ENCODE assay signal across 1 cellular context in genomic region chr3:58519668-58520402, GRCh38.
A peak's percentile ranks its signal among the peaks of the same experiment; 100 is the strongest.
TF ChIP-seq lines count a peak whose summit lies in the region.

No MANE protein-coding gene starts in this region.

TF ChIP-seq in HepG2, 621 proteins besides CTCF, POLR2A, EP300 and RAD21 (continued from another document and continues in another):
- TF ChIP-seq, protein P1, sequence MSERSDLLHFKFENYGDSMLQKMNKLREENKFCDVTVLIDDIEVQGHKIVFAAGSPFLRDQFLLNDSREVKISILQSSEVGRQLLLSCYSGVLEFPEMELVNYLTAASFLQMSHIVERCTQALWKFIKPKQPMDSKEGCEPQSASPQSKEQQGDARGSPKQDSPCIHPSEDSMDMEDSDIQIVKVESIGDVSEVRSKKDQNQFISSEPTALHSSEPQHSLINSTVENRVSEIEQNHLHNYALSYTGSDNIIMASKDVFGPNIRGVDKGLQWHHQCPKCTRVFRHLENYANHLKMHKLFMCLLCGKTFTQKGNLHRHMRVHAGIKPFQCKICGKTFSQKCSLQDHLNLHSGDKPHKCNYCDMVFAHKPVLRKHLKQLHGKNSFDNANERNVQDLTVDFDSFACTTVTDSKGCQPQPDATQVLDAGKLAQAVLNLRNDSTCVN (CRISPR knock-in tag; IDR thresholded peaks at IDR 0.05; ENCODE audit: borderline replicate concordance), result no peak
- TF ChIP-seq, protein P2, sequence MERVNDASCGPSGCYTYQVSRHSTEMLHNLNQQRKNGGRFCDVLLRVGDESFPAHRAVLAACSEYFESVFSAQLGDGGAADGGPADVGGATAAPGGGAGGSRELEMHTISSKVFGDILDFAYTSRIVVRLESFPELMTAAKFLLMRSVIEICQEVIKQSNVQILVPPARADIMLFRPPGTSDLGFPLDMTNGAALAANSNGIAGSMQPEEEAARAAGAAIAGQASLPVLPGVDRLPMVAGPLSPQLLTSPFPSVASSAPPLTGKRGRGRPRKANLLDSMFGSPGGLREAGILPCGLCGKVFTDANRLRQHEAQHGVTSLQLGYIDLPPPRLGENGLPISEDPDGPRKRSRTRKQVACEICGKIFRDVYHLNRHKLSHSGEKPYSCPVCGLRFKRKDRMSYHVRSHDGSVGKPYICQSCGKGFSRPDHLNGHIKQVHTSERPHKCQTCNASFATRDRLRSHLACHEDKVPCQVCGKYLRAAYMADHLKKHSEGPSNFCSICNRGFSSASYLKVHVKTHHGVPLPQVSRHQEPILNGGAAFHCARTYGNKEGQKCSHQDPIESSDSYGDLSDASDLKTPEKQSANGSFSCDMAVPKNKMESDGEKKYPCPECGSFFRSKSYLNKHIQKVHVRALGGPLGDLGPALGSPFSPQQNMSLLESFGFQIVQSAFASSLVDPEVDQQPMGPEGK (CRISPR knock-in tag; IDR thresholded peaks at IDR 0.05), result no peak; the same call in 1 of the 2 replicates
- TF ChIP-seq SRSF9 (IDR thresholded peaks at IDR 0.05; ENCODE audit: borderline replicate concordance, insufficient read depth, low read depth, low read length, poor library complexity, severe bottlenecking) (no peak), ZBTB42 (CRISPR knock-in tag; IDR thresholded peaks at IDR 0.05) (no peak), HDAC6 (IDR thresholded peaks at IDR 0.05; ENCODE audit: low read depth, low read length) (no peak), HDAC2 (CRISPR knock-in tag; IDR thresholded peaks at IDR 0.05) (peak; percentile 86), ZNF550 (CRISPR knock-in tag; IDR thresholded peaks at IDR 0.05; ENCODE audit: borderline replicate concordance) (no peak), JUN (CRISPR knock-in tag; IDR thresholded peaks at IDR 0.05) (no peak), AGO2 (optimal IDR thresholded peaks at IDR 0.05; ENCODE audit: low read depth, low read length) (no peak), PITX1 (CRISPR knock-in tag; IDR thresholded peaks at IDR 0.05) (peak; percentile 77), ZNF674 (CRISPR knock-in tag; IDR thresholded peaks at IDR 0.05; ENCODE audit: low read depth) (no peak), ZNF329 (CRISPR knock-in tag; IDR thresholded peaks at IDR 0.05; ENCODE audit: low read depth) (no peak), TOPORS (CRISPR knock-in tag; IDR thresholded peaks at IDR 0.05) (no peak), SETDB1 (CRISPR knock-in tag; IDR thresholded peaks at IDR 0.05; ENCODE audit: borderline replicate concordance) (no peak), ZNF609 (CRISPR knock-in tag; IDR thresholded peaks at IDR 0.05; ENCODE audit: borderline replicate concordance) (no peak), FOSL1 (CRISPR knock-in tag; IDR thresholded peaks at IDR 0.05; ENCODE audit: borderline replicate concordance) (no peak), GTF3A (CRISPR knock-in tag; conservative IDR thresholded peaks at IDR 0.05) (no peak), ZNF629 (CRISPR knock-in tag; conservative IDR thresholded peaks at IDR 0.05) (no peak), THRA (CRISPR knock-in tag; IDR thresholded peaks at IDR 0.05; ENCODE audit: borderline replicate concordance) (peak; percentile 77; the same call in 1 of the 2 replicates), RBM22 (optimal IDR thresholded peaks at IDR 0.05; ENCODE audit: low read length) (no peak), ZNF432 (CRISPR knock-in tag; IDR thresholded peaks at IDR 0.05; ENCODE audit: borderline replicate concordance) (no peak), BCL6 (CRISPR knock-in tag; IDR thresholded peaks at IDR 0.05) (no peak), TEF (CRISPR knock-in tag; IDR thresholded peaks at IDR 0.05) (no peak), KAT8 (CRISPR knock-in tag; IDR thresholded peaks at IDR 0.05) (no peak), RORA (CRISPR knock-in tag; IDR thresholded peaks at IDR 0.05) (0 out of 2 replicates have a peak, but pooled peaks have one; percentile 79), ZNF580 (CRISPR knock-in tag; IDR thresholded peaks at IDR 0.05; ENCODE audit: borderline replicate concordance, low read depth) (peak; percentile 53; the same call in 1 of the 2 replicates), ZNF589 (CRISPR knock-in tag; conservative IDR thresholded peaks at IDR 0.05) (0 out of 2 replicates have a peak, but pooled peaks have one; percentile 24), REL (CRISPR knock-in tag; conservative IDR thresholded peaks at IDR 0.05) (no peak), NCOR1 (IDR thresholded peaks at IDR 0.05; ENCODE audit: borderline replicate concordance, low read length) (peak; percentile 84), NFKB2 (CRISPR knock-in tag; IDR thresholded peaks at IDR 0.05; ENCODE audit: borderline replicate concordance) (no peak), MXD4 (CRISPR knock-in tag; IDR thresholded peaks at IDR 0.05) (no peak), ZNF780A (CRISPR knock-in tag; IDR thresholded peaks at IDR 0.05) (no peak), DR1 (CRISPR knock-in tag; IDR thresholded peaks at IDR 0.05) (no peak), RARG (CRISPR knock-in tag; IDR thresholded peaks at IDR 0.05; ENCODE audit: low read depth) (no peak), ZC3H4 (CRISPR knock-in tag; IDR thresholded peaks at IDR 0.05; ENCODE audit: borderline replicate concordance) (no peak), IRX3 (CRISPR knock-in tag; IDR thresholded peaks at IDR 0.05; ENCODE audit: borderline replicate concordance, low read depth) (0 out of 2 replicates have a peak, but pooled peaks have one; percentile 28), ZNF775 (CRISPR knock-in tag; IDR thresholded peaks at IDR 0.05; ENCODE audit: borderline replicate concordance) (no peak), MTF2 (CRISPR knock-in tag; IDR thresholded peaks at IDR 0.05; ENCODE audit: borderline replicate concordance) (no peak), MIER3 (CRISPR knock-in tag; IDR thresholded peaks at IDR 0.05; ENCODE audit: borderline replicate concordance) (0 out of 2 replicates have a peak, but pooled peaks have one; percentile 26), POLR2AphosphoS2 (IDR thresholded peaks at IDR 0.05; ENCODE audit: low read depth, low read length) (no peak), POGK (CRISPR knock-in tag; conservative IDR thresholded peaks at IDR 0.05) (no peak)
- TF ChIP-seq, protein P3, sequence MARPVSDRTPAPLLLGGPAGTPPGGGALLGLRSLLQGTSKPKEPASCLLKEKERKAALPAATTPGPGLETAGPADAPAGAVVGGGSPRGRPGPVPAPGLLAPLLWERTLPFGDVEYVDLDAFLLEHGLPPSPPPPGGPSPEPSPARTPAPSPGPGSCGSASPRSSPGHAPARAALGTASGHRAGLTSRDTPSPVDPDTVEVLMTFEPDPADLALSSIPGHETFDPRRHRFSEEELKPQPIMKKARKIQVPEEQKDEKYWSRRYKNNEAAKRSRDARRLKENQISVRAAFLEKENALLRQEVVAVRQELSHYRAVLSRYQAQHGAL (CRISPR knock-in tag; IDR thresholded peaks at IDR 0.05; ENCODE audit: not compliant biosample characterization), result no peak
- TF ChIP-seq, protein P4, sequence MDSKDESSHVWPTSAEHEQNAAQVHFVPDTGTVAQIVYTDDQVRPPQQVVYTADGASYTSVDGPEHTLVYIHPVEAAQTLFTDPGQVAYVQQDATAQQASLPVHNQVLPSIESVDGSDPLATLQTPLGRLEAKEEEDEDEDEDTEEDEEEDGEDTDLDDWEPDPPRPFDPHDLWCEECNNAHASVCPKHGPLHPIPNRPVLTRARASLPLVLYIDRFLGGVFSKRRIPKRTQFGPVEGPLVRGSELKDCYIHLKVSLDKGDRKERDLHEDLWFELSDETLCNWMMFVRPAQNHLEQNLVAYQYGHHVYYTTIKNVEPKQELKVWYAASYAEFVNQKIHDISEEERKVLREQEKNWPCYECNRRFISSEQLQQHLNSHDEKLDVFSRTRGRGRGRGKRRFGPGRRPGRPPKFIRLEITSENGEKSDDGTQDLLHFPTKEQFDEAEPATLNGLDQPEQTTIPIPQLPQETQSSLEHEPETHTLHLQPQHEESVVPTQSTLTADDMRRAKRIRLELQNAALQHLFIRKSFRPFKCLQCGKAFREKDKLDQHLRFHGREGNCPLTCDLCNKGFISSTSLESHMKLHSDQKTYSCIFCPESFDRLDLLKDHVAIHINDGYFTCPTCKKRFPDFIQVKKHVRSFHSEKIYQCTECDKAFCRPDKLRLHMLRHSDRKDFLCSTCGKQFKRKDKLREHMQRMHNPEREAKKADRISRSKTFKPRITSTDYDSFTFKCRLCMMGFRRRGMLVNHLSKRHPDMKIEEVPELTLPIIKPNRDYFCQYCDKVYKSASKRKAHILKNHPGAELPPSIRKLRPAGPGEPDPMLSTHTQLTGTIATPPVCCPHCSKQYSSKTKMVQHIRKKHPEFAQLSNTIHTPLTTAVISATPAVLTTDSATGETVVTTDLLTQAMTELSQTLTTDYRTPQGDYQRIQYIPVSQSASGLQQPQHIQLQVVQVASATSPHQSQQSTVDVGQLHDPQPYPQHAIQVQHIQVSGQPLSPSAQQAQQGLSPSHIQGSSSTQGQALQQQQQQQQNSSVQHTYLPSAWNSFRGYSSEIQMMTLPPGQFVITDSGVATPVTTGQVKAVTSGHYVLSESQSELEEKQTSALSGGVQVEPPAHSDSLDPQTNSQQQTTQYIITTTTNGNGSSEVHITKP (CRISPR knock-in tag; IDR thresholded peaks at IDR 0.05; ENCODE audit: low read depth), result no peak
- TF ChIP-seq, protein P5, sequence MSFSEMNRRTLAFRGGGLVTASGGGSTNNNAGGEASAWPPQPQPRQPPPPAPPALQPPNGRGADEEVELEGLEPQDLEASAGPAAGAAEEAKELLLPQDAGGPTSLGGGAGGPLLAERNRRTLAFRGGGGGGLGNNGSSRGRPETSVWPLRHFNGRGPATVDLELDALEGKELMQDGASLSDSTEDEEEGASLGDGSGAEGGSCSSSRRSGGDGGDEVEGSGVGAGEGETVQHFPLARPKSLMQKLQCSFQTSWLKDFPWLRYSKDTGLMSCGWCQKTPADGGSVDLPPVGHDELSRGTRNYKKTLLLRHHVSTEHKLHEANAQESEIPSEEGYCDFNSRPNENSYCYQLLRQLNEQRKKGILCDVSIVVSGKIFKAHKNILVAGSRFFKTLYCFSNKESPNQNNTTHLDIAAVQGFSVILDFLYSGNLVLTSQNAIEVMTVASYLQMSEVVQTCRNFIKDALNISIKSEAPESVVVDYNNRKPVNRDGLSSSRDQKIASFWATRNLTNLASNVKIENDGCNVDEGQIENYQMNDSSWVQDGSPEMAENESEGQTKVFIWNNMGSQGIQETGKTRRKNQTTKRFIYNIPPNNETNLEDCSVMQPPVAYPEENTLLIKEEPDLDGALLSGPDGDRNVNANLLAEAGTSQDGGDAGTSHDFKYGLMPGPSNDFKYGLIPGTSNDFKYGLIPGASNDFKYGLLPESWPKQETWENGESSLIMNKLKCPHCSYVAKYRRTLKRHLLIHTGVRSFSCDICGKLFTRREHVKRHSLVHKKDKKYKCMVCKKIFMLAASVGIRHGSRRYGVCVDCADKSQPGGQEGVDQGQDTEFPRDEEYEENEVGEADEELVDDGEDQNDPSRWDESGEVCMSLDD (CRISPR knock-in tag; IDR thresholded peaks at IDR 0.05; ENCODE audit: borderline replicate concordance), result no peak
